In genomic region chr17:76816590-76817135, GRCh38 we compare ENCODE assay signal across 8 cellular contexts. TPM values are rescaled to one million over a fixed set of nuclear protein-coding genes. Genes with fewer than 3 reads are reported as not detected.
A peak's percentile ranks its signal among the peaks of the same experiment; 100 is the strongest.
DNase-seq lines count a peak whose midpoint lies in the region; ATAC-seq and TF ChIP-seq lines count a peak whose summit lies in the region.

No MANE protein-coding gene starts in this region.

- no peaks in the 10 kb centered on the region for H3K9me2 ChIP-seq in GM23338 (ENCODE audit: insufficient read depth)

- no peak for TF ChIP-seq POLR2A in thyroid gland (IDR thresholded peaks at IDR 0.05)

- H3K36me3 Mint-ChIP-seq in GM23338 (ENCODE audit: low read depth) = no peaks in the 10 kb centered on the region
- no peaks in the 10 kb centered on the region for H3K36me3 Mint-ChIP-seq in activated CD4-positive, alpha-beta T cell treated with anti-CD3 and anti-CD28 coated beads, Interleukin-2, amount 10 ng/mL, durations not matched to agents 7 days and 5 days (ENCODE audit: low read depth)
- no peaks in the 10 kb centered on the region for H3K36me3 Mint-ChIP-seq in effector memory CD8-positive, alpha-beta T cell (ENCODE audit: insufficient read depth)
- peaks cover 0 to 2% (median 0%) of the 10 kb centered on the region in 3 donors for H3K36me3 Mint-ChIP-seq in naive thymus-derived CD8-positive, alpha-beta T cell

- no peaks in the 10 kb centered on the region for H3K36me3 ChIP-seq in GM23338 (ENCODE audit: insufficient read depth)
- H3K36me3 ChIP-seq in thyroid gland = no peaks in the 10 kb centered on the region

- TF ChIP-seq CTCF in AG04450 (IDR thresholded peaks at IDR 0.05; ENCODE audit: low read depth, low read length) = peak; percentile 76
- TF ChIP-seq CTCF in GM23338 (conservative IDR thresholded peaks at IDR 0.05; ENCODE audit: low read depth in 2 of 2) = peak; percentile 82 to 93
- TF ChIP-seq CTCF in thyroid gland (IDR thresholded peaks at IDR 0.05) = peak in 3 of 6 experiments; percentile 18 to 56 (median 30)

- WGBS in thyroid gland, 2 donors = 9 to 15% methylated on average over 8 of the region's 8 CpGs

- H3K4me3 ChIP-seq in AG04450 (ENCODE audit: low read depth, low read length) (no peak overlapping the region), GM23338 (no peak overlapping the region), thyroid gland (replicated peaks in 1 of 3) (no peak overlapping the region)

- no peaks in the 10 kb centered on the region for H3K9me3 ChIP-seq in AG04450 (ENCODE audit: control insufficient read depth, insufficient read depth, low read length)
- no peaks in the 10 kb centered on the region for H3K9me3 ChIP-seq in thyroid gland

- no peaks in the 10 kb centered on the region; the same call in 2 of the 3 replicates for H3K9me3 Mint-ChIP-seq in GM23338
- H3K9me3 Mint-ChIP-seq in activated CD4-positive, alpha-beta T cell treated with anti-CD3 and anti-CD28 coated beads, Interleukin-2, amount 10 ng/mL, durations not matched to agents 7 days and 5 days = no peaks in the 10 kb centered on the region
- no peaks in the 10 kb centered on the region for H3K9me3 Mint-ChIP-seq in effector memory CD8-positive, alpha-beta T cell
- no peaks in the 10 kb centered on the region for H3K9me3 Mint-ChIP-seq in naive thymus-derived CD8-positive, alpha-beta T cell

- DNase-seq in AG04450 (ENCODE audit: low read depth, low spot score) = peak; percentile 3
- peak; percentile 88 for DNase-seq in GM23338 (ENCODE audit: low spot score)
- DNase-seq in NCI-H524 treated with DMSO at 0.1 percent for 48 hours (lab: John Stamatoyannopoulos, UW) = peak; percentile 46
- DNase-seq in activated CD4-positive, alpha-beta T cell treated with anti-CD3 and anti-CD28 coated beads, Interleukin-2, amount 10 ng/mL, durations not matched to agents 7 days and 5 days = peak; percentile 75
- DNase-seq in effector memory CD8-positive, alpha-beta T cell = peak; percentile 34 to 45 (median 35)
- DNase-seq in naive thymus-derived CD8-positive, alpha-beta T cell = peak; percentile 36 to 85 (median 64)
- DNase-seq in thyroid gland = peak; percentile 55 to 58

- CTCF ChIA-PET in AG04450 (lab: Charles Lee) = interaction anchor here (0.7 to 2.5 kb wide), 5 partner anchors 240 to 254 kb away, joined by 3 to 14 read pairs (median 4); no protein-coding TSS in a partner anchor
- CTCF ChIA-PET in activated CD4-positive, alpha-beta T cell treated with anti-CD3 and anti-CD28 coated beads, Interleukin-2, amount 10 ng/mL, durations not matched to agents 7 days and 5 days (lab: Charles Lee) = interaction anchor here (1.0 to 1.1 kb wide), 3 partner anchors 13 to 35 kb away, joined by 3 to 5 read pairs (median 3); no protein-coding TSS in a partner anchor

- H3F3A ChIP-seq in GM23338 (replicated peaks; ENCODE audit: low read depth) = no peaks in the 10 kb centered on the region

- peak overlapping the region; percentile 72; the same call in 1 of the 2 replicates for H3K27ac Mint-ChIP-seq in GM23338
- H3K27ac Mint-ChIP-seq in activated CD4-positive, alpha-beta T cell treated with anti-CD3 and anti-CD28 coated beads, Interleukin-2, amount 10 ng/mL, durations not matched to agents 7 days and 5 days = peak overlapping the region; percentile 0
- H3K27ac Mint-ChIP-seq in effector memory CD8-positive, alpha-beta T cell = no peak overlapping the region
- peak overlapping the region in 6 of 10 donors; percentile 8 to 69 (median 62) for H3K27ac Mint-ChIP-seq in naive thymus-derived CD8-positive, alpha-beta T cell

- peaks cover 16% of the 10 kb centered on the region for H3K4me1 Mint-ChIP-seq in GM23338
- H3K4me1 Mint-ChIP-seq in activated CD4-positive, alpha-beta T cell treated with anti-CD3 and anti-CD28 coated beads, Interleukin-2, amount 10 ng/mL, durations not matched to agents 7 days and 5 days = peaks cover 7% of the 10 kb centered on the region
- H3K4me1 Mint-ChIP-seq in effector memory CD8-positive, alpha-beta T cell (ENCODE audit: low read depth in 2 of 2) = peaks cover 5 to 6% of the 10 kb centered on the region in 2 donors
- peaks cover 5 to 12% (median 9%) of the 10 kb centered on the region in 4 donors for H3K4me1 Mint-ChIP-seq in naive thymus-derived CD8-positive, alpha-beta T cell

- H3K27me3 ChIP-seq in AG04450 (ENCODE audit: control insufficient read depth, insufficient read depth, low read length) (peaks cover 5% of the 10 kb centered on the region), GM23338 (ENCODE audit: insufficient read depth) (no peaks in the 10 kb centered on the region), thyroid gland (no peaks in the 10 kb centered on the region)

- peaks cover 12% of the 10 kb centered on the region for H3K27me3 Mint-ChIP-seq in GM23338 (ENCODE audit: insufficient read depth, low read depth, poor library complexity)
- peaks cover 7% of the 10 kb centered on the region for H3K27me3 Mint-ChIP-seq in activated CD4-positive, alpha-beta T cell treated with anti-CD3 and anti-CD28 coated beads, Interleukin-2, amount 10 ng/mL, durations not matched to agents 7 days and 5 days
- H3K27me3 Mint-ChIP-seq in effector memory CD8-positive, alpha-beta T cell = peaks cover 16 to 38% of the 10 kb centered on the region in 2 donors
- H3K27me3 Mint-ChIP-seq in naive thymus-derived CD8-positive, alpha-beta T cell = peaks cover 0 to 1% (median 0%) of the 10 kb centered on the region in 5 donors

- H3K4me1 ChIP-seq in GM23338 (ENCODE audit: insufficient read depth) = no peaks in the 10 kb centered on the region
- H3K4me1 ChIP-seq in thyroid gland = peaks cover 5 to 12% of the 10 kb centered on the region in 2 donors

- ATAC-seq in GM23338 (peak; percentile 92), HG02852 (IDR thresholded peaks at IDR 0.05; ENCODE audit: unreplicated experiment) (no peak)
- peak; percentile 86 for ATAC-seq in effector memory CD8-positive, alpha-beta T cell (replicated peaks)
- ATAC-seq in naive thymus-derived CD8-positive, alpha-beta T cell = peak; percentile 99

- POLR2A ChIA-PET in AG04450 (lab: Yijun Ruan, JAX) = no interaction called here
- POLR2A ChIA-PET in activated CD4-positive, alpha-beta T cell treated with anti-CD3 and anti-CD28 coated beads, Interleukin-2, amount 10 ng/mL, durations not matched to agents 7 days and 5 days (lab: Charles Lee) = no interaction called here
- POLR2A ChIA-PET in naive thymus-derived CD8-positive, alpha-beta T cell (lab: Charles Lee) = interaction anchor here (0.5 to 1.0 kb wide), 3 partner anchors 12 to 83 kb away, joined by 4 read pairs; partner anchors contain the start of gene MFSD11

- no peaks in the 10 kb centered on the region for H3K79me2 ChIP-seq in GM23338 (replicated peaks; ENCODE audit: insufficient read depth)

- no peak overlapping the region for H3K4me2 ChIP-seq in GM23338

- intact Hi-C loops in thyroid gland (cut with DNase I) = no loop called here

- H4K20me1 ChIP-seq in GM23338 (replicated peaks; ENCODE audit: insufficient read depth) = no peaks in the 10 kb centered on the region

- H3K27ac ChIP-seq in AG04450 (ENCODE audit: low read depth, low read length) (no peak overlapping the region), GM23338 (ENCODE audit: low read depth) (no peak overlapping the region), thyroid gland (no peak overlapping the region)

- no peak overlapping the region; the same call in 2 of the 3 replicates for H3K4me3 Mint-ChIP-seq in GM23338
- H3K4me3 Mint-ChIP-seq in activated CD4-positive, alpha-beta T cell treated with anti-CD3 and anti-CD28 coated beads, Interleukin-2, amount 10 ng/mL, durations not matched to agents 7 days and 5 days = no peak overlapping the region
- no peak overlapping the region for H3K4me3 Mint-ChIP-seq in effector memory CD8-positive, alpha-beta T cell
- H3K4me3 Mint-ChIP-seq in naive thymus-derived CD8-positive, alpha-beta T cell = peak overlapping the region in 8 of 10 donors; percentile 8 to 67 (median 26)

- 0 out of 2 replicates have a peak overlapping the region, but pooled peaks have one; percentile 53 for H2AFZ ChIP-seq in GM23338

TF ChIP-seq in GM23338, 12 proteins besides CTCF, POLR2A, EP300 and RAD21 (continues in another document):
- TF ChIP-seq JUNB (IDR thresholded peaks at IDR 0.05; ENCODE audit: unreplicated experiment) (no peak), NANOG (IDR thresholded peaks at IDR 0.05; ENCODE audit: borderline replicate concordance) (no peak), ZNF331 (CRISPR knock-in tag; IDR thresholded peaks at IDR 0.05; ENCODE audit: low read depth) (no peak), ETS1 (IDR thresholded peaks at IDR 0.05) (no peak), CREB1 (CRISPR knock-in tag; IDR thresholded peaks at IDR 0.05; ENCODE audit: low read depth) (no peak)

RNA-seq across cellular contexts. Expression of gene MGAT5B, which starts 51.5 kb away (rescaled TPM):
- polyA plus RNA-seq in AG04450 (2011; rRNA removed) (0.69 and 0.81 TPM in 2 replicates), GM23338 (2016; fragmentation: Nextera tagmentation; extraction: Ambion mirVana) (1.6 and 2.1 TPM in 2 replicates)
- 0.91 and 1.3 TPM in 2 replicates for polyA minus RNA-seq in AG04450 (2011; rRNA and poly(A)+ RNA removed)
- 8.2 and 10.0 TPM in 2 replicates for total RNA-seq in GM23338 (2014; rRNA removed; shearing (Covaris generic))
- under 1 TPM; 0.12 to 0.45 TPM for total RNA-seq in activated CD4-positive, alpha-beta T cell treated with anti-CD3 and anti-CD28 coated beads, Interleukin-2, amount 10 ng/mL, durations not matched to agents 7 days and 5 days
- 1 to 10 TPM; 1.7 to 2.0 TPM for total RNA-seq in naive thymus-derived CD8-positive, alpha-beta T cell
- polyA plus RNA-seq in naive thymus-derived CD8-positive, alpha-beta T cell = not detected
- 1 to 10 TPM in 1 of 4 donors, under 1 TPM in 2, not detected in 1; 0.22 to 7.4 (median 0.73) TPM for total RNA-seq in thyroid gland

Comparison
In these comparisons a context has a peak if more than half of its experiments do, and no peak if none do; other contexts are left out.
1. DNase-seq: peak in every context shown above with its lines; median percentile 88 in GM23338; 75 in activated CD4-positive, alpha-beta T cell treated with anti-CD3 and anti-CD28 coated beads, Interleukin-2, amount 10 ng/mL, durations not matched to agents 7 days and 5 days; 64 in naive thymus-derived CD8-positive, alpha-beta T cell; 56 in thyroid gland; 46 in NCI-H524 treated with DMSO at 0.1 percent for 48 hours; 35 in effector memory CD8-positive, alpha-beta T cell; 3 in AG04450.
2. H3K27ac Mint-ChIP-seq: peak in GM23338 (single experiment), activated CD4-positive, alpha-beta T cell treated with anti-CD3 and anti-CD28 coated beads, Interleukin-2, amount 10 ng/mL, durations not matched to agents 7 days and 5 days (single experiment) and naive thymus-derived CD8-positive, alpha-beta T cell (6 of 10); none in effector memory CD8-positive, alpha-beta T cell (0 of 2).
3. H3K4me3 Mint-ChIP-seq: peak in naive thymus-derived CD8-positive, alpha-beta T cell (8 of 10); none in GM23338 (single experiment), activated CD4-positive, alpha-beta T cell treated with anti-CD3 and anti-CD28 coated beads, Interleukin-2, amount 10 ng/mL, durations not matched to agents 7 days and 5 days (single experiment) and effector memory CD8-positive, alpha-beta T cell (0 of 2).